34 cellular contexts compared by ENCODE assay signal in genomic region chr11:42542336-42542735, GRCh38.
"Had no signal": no experiment of that assay in that cellular context is flagged by ENCODE, and none has a peak within 500 bp of the region (broad histone marks: within the 10 kb centered on the region; RNA-seq: fewer than 3 reads in every experiment).

No MANE protein-coding gene starts in this region.

- H3K4me3 ChIP-seq: MG63 had no signal

- H3K27ac ChIP-seq: KMS-11 had no signal

- H3K9ac ChIP-seq: KMS-11 had no signal

- DNase-seq: Karpas-422, Kasumi-1, MG63, MM.1S, MV-4-11, NCI-H1048, NCI-H1092, NCI-H1092 treated with DMSO at 0.1 percent for 48 hours, NCI-H1105, NCI-H1105 treated with DMSO at 0.1 percent for 48 hours, NCI-H1417, NCI-H1417 treated with DMSO at 0.1 percent for 48 hours, NCI-H1436, NCI-H1436 treated with DMSO at 0.1 percent for 48 hours, NCI-H146, NCI-H1694, NCI-H1694 treated with DMSO at 0.1 percent for 48 hours, NCI-H187, NCI-H187 treated with DMSO at 0.1 percent for 48 hours, NCI-H1930, NCI-H2029, NCI-H2029 treated with DMSO at 0.1 percent for 48 hours, NCI-H2081, NCI-H2081 treated with DMSO at 0.1 percent for 48 hours, NCI-H2107, NCI-H2171, NCI-H2171 treated with DMSO at 0.1 percent for 48 hours, NCI-H2227 treated with DMSO at 0.1 percent for 48 hours, NCI-H226, NCI-H345, NCI-H446, NCI-H446 treated with DMSO at 0.1 percent for 48 hours, NCI-H510A had no signal

- H3K4me2 ChIP-seq: KMS-11 had no signal

- H3K27me3 ChIP-seq: MG63 had no signal

- H3K36me3 ChIP-seq: MG63 had no signal
